ENCODE assay signal across 9 cellular contexts in genomic region chr19:23762548-23762883, GRCh38. TPM values are rescaled to one million over a fixed set of nuclear protein-coding genes. Genes with fewer than 3 reads are reported as not detected.
DNase-seq lines count a peak whose midpoint lies in the region; ATAC-seq, FAIRE-seq and TF ChIP-seq lines count a peak whose summit lies in the region.
"Had no signal": no experiment of that assay in that cellular context is flagged by ENCODE, and none has a peak within 500 bp of the region (broad histone marks: within the 10 kb centered on the region; RNA-seq: fewer than 3 reads in every experiment).

No MANE protein-coding gene starts in this region.

- DNase-seq in T-helper 2 cell treated with Interferon-gamma antibody and Interleukin-4, amounts not matched to agents 5 μg/mL and 100 μg/mL, for 36 hours (ENCODE audit: low spot score): no peak
- DNase-seq in T-helper 2 cell (no peak), keratinocyte (ENCODE audit: low read depth, low spot score) (no peak), medulla oblongata (ENCODE audit: extremely low spot score) (no peak)
- no peak for DNase-seq in activated naive CD8-positive, alpha-beta T cell treated with anti-CD3 and anti-CD28 coated beads for 36 hours
- DNase-seq in stimulated activated naive B cell treated with anti-CD40 and anti-IgM and Interleukin-4, amounts not matched to agents 10 μg/mL and 1 μg/mL and 100 μg/mL, for 72 hours: no peak
- no peak for DNase-seq in stimulated activated CD4-positive, alpha-beta T cell treated with anti-CD3 and anti-CD28 coated beads, Interleukin-1b, Interleukin-23, amount 100 ng/mL, for 48 hours
- DNase-seq in stimulated activated CD4-positive, alpha-beta T cell treated with anti-CD3 and anti-CD28 coated beads, Interleukin-4, amount 100 ng/mL, for 1 hour: no peak

- H3K4me3 Mint-ChIP-seq in T-helper 2 cell treated with Interferon-gamma antibody and Interleukin-4, amounts not matched to agents 5 μg/mL and 100 μg/mL, for 36 hours: peak overlapping the region; percentile 88
- peak overlapping the region; percentile 91 for H3K4me3 Mint-ChIP-seq in activated naive CD8-positive, alpha-beta T cell treated with anti-CD3 and anti-CD28 coated beads for 36 hours
- peak overlapping the region; percentile 93 to 98 for H3K4me3 Mint-ChIP-seq in stimulated activated naive B cell treated with anti-CD40 and anti-IgM and Interleukin-4, amounts not matched to agents 10 μg/mL and 1 μg/mL and 100 μg/mL, for 72 hours

- H3K4me3 ChIP-seq in keratinocyte (ENCODE audit: control insufficient read depth in 2 of 3, extremely low read depth in 1 of 3, insufficient read depth in 2 of 3, low read depth in 1 of 3, low read length in 3 of 3): peak overlapping the region; percentile 75 to 86 (median 81)
- H3K4me3 ChIP-seq: A549 had no signal

- peaks cover 5% of the 10 kb centered on the region for H3K4me1 ChIP-seq in keratinocyte (ENCODE audit: control insufficient read depth, extremely low read depth, insufficient read depth, low read length)
- H3K4me1 ChIP-seq: A549 had no signal

- H4K20me1 ChIP-seq in keratinocyte (ENCODE audit: control insufficient read depth, extremely low read depth, insufficient read depth, low read length): no peaks in the 10 kb centered on the region

- H3K9me3 Mint-ChIP-seq in T-helper 2 cell treated with Interferon-gamma antibody and Interleukin-4, amounts not matched to agents 5 μg/mL and 100 μg/mL, for 36 hours: peaks cover 11% of the 10 kb centered on the region
- H3K9me3 Mint-ChIP-seq in activated naive CD8-positive, alpha-beta T cell treated with anti-CD3 and anti-CD28 coated beads for 36 hours: peaks cover 3% of the 10 kb centered on the region
- no peaks in the 10 kb centered on the region for H3K9me3 Mint-ChIP-seq in stimulated activated naive B cell treated with anti-CD40 and anti-IgM and Interleukin-4, amounts not matched to agents 10 μg/mL and 1 μg/mL and 100 μg/mL, for 72 hours

- dilution Hi-C loops in keratinocyte (cut with MboI; ENCODE audit: extremely low pct_ligation_motif_present, low sequenced_read_pairs): no loop called here

- peak overlapping the region; percentile 96 for H2AFZ ChIP-seq in keratinocyte (ENCODE audit: control insufficient read depth, low read length)

- H3K27me3 Mint-ChIP-seq in T-helper 2 cell treated with Interferon-gamma antibody and Interleukin-4, amounts not matched to agents 5 μg/mL and 100 μg/mL, for 36 hours (ENCODE audit: low read depth): no peaks in the 10 kb centered on the region
- no peaks in the 10 kb centered on the region for H3K27me3 Mint-ChIP-seq in activated naive CD8-positive, alpha-beta T cell treated with anti-CD3 and anti-CD28 coated beads for 36 hours
- H3K27me3 Mint-ChIP-seq in stimulated activated naive B cell treated with anti-CD40 and anti-IgM and Interleukin-4, amounts not matched to agents 10 μg/mL and 1 μg/mL and 100 μg/mL, for 72 hours: no peaks in the 10 kb centered on the region

- peaks cover 0 to 1% of the 10 kb centered on the region in 2 experiments for H3K36me3 ChIP-seq in keratinocyte (ENCODE audit: control insufficient read depth in 2 of 2, extremely low read depth in 1 of 2, insufficient read depth in 2 of 2, low read length in 2 of 2)

- H3K79me2 ChIP-seq in keratinocyte (ENCODE audit: control insufficient read depth, insufficient read depth, low read length): peaks cover under 1% of the 10 kb centered on the region

- H3K4me1 Mint-ChIP-seq in T-helper 2 cell treated with Interferon-gamma antibody and Interleukin-4, amounts not matched to agents 5 μg/mL and 100 μg/mL, for 36 hours (ENCODE audit: low read depth): peaks cover 18% of the 10 kb centered on the region
- H3K4me1 Mint-ChIP-seq in activated naive CD8-positive, alpha-beta T cell treated with anti-CD3 and anti-CD28 coated beads for 36 hours: peaks cover 35% of the 10 kb centered on the region
- peaks cover 15 to 39% of the 10 kb centered on the region in 2 donors for H3K4me1 Mint-ChIP-seq in stimulated activated naive B cell treated with anti-CD40 and anti-IgM and Interleukin-4, amounts not matched to agents 10 μg/mL and 1 μg/mL and 100 μg/mL, for 72 hours

- H3K27me3 ChIP-seq in keratinocyte (ENCODE audit: control insufficient read depth, extremely low read depth, insufficient read depth, low read length): no peaks in the 10 kb centered on the region

- peaks cover 4% of the 10 kb centered on the region for H3K36me3 Mint-ChIP-seq in T-helper 2 cell treated with Interferon-gamma antibody and Interleukin-4, amounts not matched to agents 5 μg/mL and 100 μg/mL, for 36 hours (ENCODE audit: low read depth)
- H3K36me3 Mint-ChIP-seq in activated naive CD8-positive, alpha-beta T cell treated with anti-CD3 and anti-CD28 coated beads for 36 hours: peaks cover 25% of the 10 kb centered on the region
- no peaks in the 10 kb centered on the region for H3K36me3 Mint-ChIP-seq in stimulated activated naive B cell treated with anti-CD40 and anti-IgM and Interleukin-4, amounts not matched to agents 10 μg/mL and 1 μg/mL and 100 μg/mL, for 72 hours

- peak overlapping the region; percentile 77 for H3K9ac ChIP-seq in keratinocyte (ENCODE audit: control insufficient read depth, extremely low read depth, insufficient read depth, low read length)

- ATAC-seq in stimulated activated naive B cell treated with anti-CD40 and anti-IgM and Interleukin-4, amounts not matched to agents 10 μg/mL and 1 μg/mL and 100 μg/mL, for 72 hours (replicated peaks): no peak
- ATAC-seq: A549 had no signal

- peak overlapping the region; percentile 68 for H3K27ac ChIP-seq in keratinocyte (ENCODE audit: control insufficient read depth, insufficient read depth, low read length)
- H3K27ac ChIP-seq: A549 had no signal

- no peak for FAIRE-seq in keratinocyte (lab: Jason Lieb, UNC)
- FAIRE-seq: A549 had no signal

- H3K9me1 ChIP-seq in keratinocyte (ENCODE audit: control insufficient read depth, extremely low read depth, insufficient read depth, low read length): no peaks in the 10 kb centered on the region

- no peak for TF ChIP-seq CTCF in keratinocyte (optimal IDR thresholded peaks at IDR 0.05 in 1 of 3, IDR thresholded peaks at IDR 0.05 in 1 of 3, conservative IDR thresholded peaks at IDR 0.05 in 1 of 3; ENCODE audit: extremely low read depth in 1 of 3, insufficient read depth in 2 of 3, low read length in 3 of 3)

- peak overlapping the region; percentile 87 for H3K4me2 ChIP-seq in keratinocyte (ENCODE audit: control insufficient read depth, extremely low read depth, insufficient read depth, low read depth, low read length)
- H3K4me2 ChIP-seq: A549 had no signal

- no peaks in the 10 kb centered on the region for H3K9me3 ChIP-seq in keratinocyte (ENCODE audit: control insufficient read depth, low read depth, low read length)

- no peak overlapping the region for H3K27ac Mint-ChIP-seq in T-helper 2 cell treated with Interferon-gamma antibody and Interleukin-4, amounts not matched to agents 5 μg/mL and 100 μg/mL, for 36 hours
- H3K27ac Mint-ChIP-seq in activated naive CD8-positive, alpha-beta T cell treated with anti-CD3 and anti-CD28 coated beads for 36 hours: peak overlapping the region; percentile 87
- H3K27ac Mint-ChIP-seq in stimulated activated naive B cell treated with anti-CD40 and anti-IgM and Interleukin-4, amounts not matched to agents 10 μg/mL and 1 μg/mL and 100 μg/mL, for 72 hours: peak overlapping the region; percentile 89

RNA-seq across cellular contexts. Expression of gene ZNF681, which starts 3.8 kb away (rescaled TPM):
- 1 to 10 TPM; 5.0 to 5.8 TPM for total RNA-seq in activated naive CD8-positive, alpha-beta T cell treated with anti-CD3 and anti-CD28 coated beads for 36 hours
- 0.96 to 1.4 TPM (median 1.1 TPM) in 3 replicates for polyA plus RNA-seq in keratinocyte
- polyA plus RNA-seq in keratinocyte (2011; ENCODE audit: low read depth): 2.4 TPM
- 0.43 and 1.00 TPM in 2 replicates for polyA plus RNA-seq in keratinocyte (2011; cell fraction: cytosol; rRNA removed)
- 1.9 and 2.5 TPM in 2 replicates for polyA plus RNA-seq in keratinocyte (2011; cell fraction: nucleus; rRNA removed)
- polyA plus RNA-seq in keratinocyte (2012; ENCODE audit: low replicate concordance): 1.5 and 2.4 TPM in 2 replicates
- 0.39 to 1.6 TPM (median 0.86 TPM) in 3 replicates for polyA minus RNA-seq in keratinocyte
- 0.58 TPM for polyA minus RNA-seq in keratinocyte (2011; cell fraction: cytosol; rRNA and poly(A)+ RNA removed)
- polyA minus RNA-seq in keratinocyte (2011; cell fraction: nucleus; rRNA and poly(A)+ RNA removed): 1.3 and 3.4 TPM in 2 replicates
